In the genomic region with DNA sequence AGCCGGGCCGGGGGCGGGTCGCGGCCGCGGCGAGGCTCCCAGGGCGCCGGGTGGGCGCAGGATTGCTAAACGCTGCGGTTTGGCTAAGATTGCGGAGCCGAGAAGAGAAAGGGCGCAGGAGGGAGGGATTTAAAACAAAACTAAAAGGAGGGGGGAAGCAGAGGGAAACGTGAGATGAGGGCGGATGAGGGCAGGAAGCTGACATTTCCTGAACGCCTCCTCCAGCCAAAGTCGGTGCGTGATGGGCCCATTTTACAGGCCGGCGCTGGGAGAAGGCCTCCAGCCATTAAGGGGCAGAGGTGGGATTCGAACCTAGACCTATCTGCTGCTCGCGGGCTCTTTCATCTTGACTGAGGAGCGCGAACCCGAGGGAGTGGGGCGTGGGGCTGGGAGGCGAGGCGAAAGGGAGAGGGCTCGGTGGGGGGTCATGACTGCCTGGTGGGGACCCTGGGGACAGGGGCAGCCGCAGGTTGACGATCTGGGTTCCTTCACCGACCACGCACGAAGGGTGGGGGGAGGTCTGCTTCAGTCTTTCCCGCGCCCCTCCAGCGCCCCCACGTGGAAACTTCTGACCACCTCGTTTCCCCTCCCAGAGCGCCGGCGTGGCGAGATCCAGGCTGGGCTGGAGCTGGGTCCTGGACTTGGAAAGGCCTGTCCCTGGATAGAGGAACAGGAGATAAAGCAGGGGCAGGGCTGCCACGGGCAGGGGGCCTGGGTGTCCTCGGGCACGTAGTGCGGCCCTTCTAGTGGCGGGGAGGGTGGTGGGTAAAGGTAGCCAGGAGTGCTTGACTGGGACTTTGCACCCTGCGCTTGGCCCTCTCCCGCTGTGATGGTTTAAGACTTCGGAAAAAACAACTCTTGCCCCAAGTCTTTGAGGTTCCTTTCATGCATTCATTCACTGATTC, we compare ENCODE assay signal across 8 cellular contexts. TPM values are rescaled to one million over a fixed set of nuclear protein-coding genes. Genes with fewer than 3 reads are reported as not detected.
DNase-seq lines count a peak whose midpoint lies in the region; ATAC-seq and TF ChIP-seq lines count a peak whose summit lies in the region.

No MANE protein-coding gene starts in this region.

- ATAC-seq in mucosa of descending colon (peak; percentile 72), GM21786 (IDR thresholded peaks at IDR 0.05; ENCODE audit: unreplicated experiment) (no peak)

- no peaks in the 10 kb centered on the region for H3K36me3 ChIP-seq in mucosa of descending colon (ENCODE audit: low read depth)

- peaks cover 3% of the 10 kb centered on the region for H3K4me1 ChIP-seq in mucosa of descending colon (ENCODE audit: low read depth)

- peaks cover 23% of the 10 kb centered on the region for H3K27me3 Mint-ChIP-seq in endothelial cell (ENCODE audit: unreplicated experiment)

- peak overlapping the region; percentile 24 for H3K27ac Mint-ChIP-seq in endothelial cell (ENCODE audit: unreplicated experiment)

- TF ChIP-seq CTCF in endothelial cell (IDR thresholded peaks at IDR 0.05; ENCODE audit: unreplicated experiment) (peak; percentile 81), mucosa of descending colon (IDR thresholded peaks at IDR 0.05) (no peak)

- H3K4me3 Mint-ChIP-seq in endothelial cell (ENCODE audit: unreplicated experiment): peak overlapping the region; percentile 87

- H3K9me3 ChIP-seq in mucosa of descending colon: no peaks in the 10 kb centered on the region

- no peaks in the 10 kb centered on the region for H3K9me3 Mint-ChIP-seq in endothelial cell (ENCODE audit: unreplicated experiment)

- H3K36me3 Mint-ChIP-seq in endothelial cell (ENCODE audit: low read depth, unreplicated experiment): peaks cover 10% of the 10 kb centered on the region

- DNase-seq in DMS79 treated with DMSO at 0.1 percent for 48 hours (lab: John Stamatoyannopoulos, UW) (peak; percentile 46), DMS79 (lab: John Stamatoyannopoulos, UW) (no peak), NCI-H69 (lab: John Stamatoyannopoulos, UW) (peak; percentile 80), endothelial cell (ENCODE audit: low spot score) (peak; percentile 92), mucosa of descending colon (peak; percentile 67 to 74 (median 72))
- DNase-seq in activated CD8-positive, alpha-beta memory T cell treated with anti-CD3 and anti-CD28 coated beads for 48 hours (ENCODE audit: low read depth in 2 of 3, low spot score in 2 of 3): peak; percentile 14 to 63 (median 40)
- peak; percentile 27 to 54 for DNase-seq in stimulated activated CD8-positive, alpha-beta memory T cell treated with anti-CD3 and anti-CD28 coated beads, Interleukin-2, amount 100 ng/mL, for 1 hour (ENCODE audit: low read depth in 2 of 2)

- peak overlapping the region; percentile 17 for H3K4me3 ChIP-seq in mucosa of descending colon

- H3K4me1 Mint-ChIP-seq in endothelial cell (ENCODE audit: unreplicated experiment): peaks cover 13% of the 10 kb centered on the region

- intact Hi-C loops in mucosa of descending colon (cut with DNase I, micrococcal nuclease): loop anchor here (2.0 to 10.0 kb wide), 3 partner anchors 147 to 287 kb away; a partner anchor contains a TSS

RNA-seq across cellular contexts. Expression of a gene that starts 3.8 kb away (rescaled TPM):
- total RNA-seq in endothelial cell (ENCODE audit: unreplicated experiment) (not detected), mucosa of descending colon (not detected)
